ENCODE assay signal across 2 cellular contexts in the genomic region with DNA sequence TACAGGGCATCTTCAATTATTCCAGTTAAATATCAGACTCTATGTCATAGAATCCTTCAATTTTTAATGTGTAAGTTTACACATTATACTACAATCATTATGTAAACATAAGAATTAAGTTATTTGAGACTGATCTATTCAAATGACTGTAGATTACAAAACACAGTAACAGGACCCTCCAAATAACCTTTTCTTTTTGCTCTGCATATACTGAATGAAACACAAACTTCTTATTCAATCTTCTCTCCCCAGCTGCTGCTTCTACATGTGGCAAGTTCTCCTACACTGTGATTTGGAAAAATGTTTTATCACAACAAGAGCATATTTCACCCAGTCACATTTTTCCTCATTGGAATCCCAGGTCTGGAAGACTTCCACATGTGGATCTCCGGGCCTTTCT.
TF ChIP-seq lines count a peak whose summit lies in the region.

A gene (plus strand): TSS at position 301 of the 400 bp plus-strand sequence. CDS start 0 bp downstream, at position 301.

TF ChIP-seq in GM23338, 12 proteins besides CTCF, POLR2A, EP300 and RAD21 (continues in another document):
- TF ChIP-seq STAT1 (IDR thresholded peaks at IDR 0.05; ENCODE audit: unreplicated experiment) (no peak), NANOG (IDR thresholded peaks at IDR 0.05; ENCODE audit: borderline replicate concordance) (no peak), JUNB (IDR thresholded peaks at IDR 0.05; ENCODE audit: unreplicated experiment) (no peak), CREB1 (CRISPR knock-in tag; IDR thresholded peaks at IDR 0.05; ENCODE audit: low read depth) (no peak), ZNF114 (CRISPR knock-in tag; IDR thresholded peaks at IDR 0.05) (no peak), EZH2phosphoT487 (IDR thresholded peaks at IDR 0.05; ENCODE audit: unreplicated experiment) (no peak), ZNF331 (CRISPR knock-in tag; IDR thresholded peaks at IDR 0.05; ENCODE audit: low read depth) (no peak)
- TF ChIP-seq, protein P1, sequence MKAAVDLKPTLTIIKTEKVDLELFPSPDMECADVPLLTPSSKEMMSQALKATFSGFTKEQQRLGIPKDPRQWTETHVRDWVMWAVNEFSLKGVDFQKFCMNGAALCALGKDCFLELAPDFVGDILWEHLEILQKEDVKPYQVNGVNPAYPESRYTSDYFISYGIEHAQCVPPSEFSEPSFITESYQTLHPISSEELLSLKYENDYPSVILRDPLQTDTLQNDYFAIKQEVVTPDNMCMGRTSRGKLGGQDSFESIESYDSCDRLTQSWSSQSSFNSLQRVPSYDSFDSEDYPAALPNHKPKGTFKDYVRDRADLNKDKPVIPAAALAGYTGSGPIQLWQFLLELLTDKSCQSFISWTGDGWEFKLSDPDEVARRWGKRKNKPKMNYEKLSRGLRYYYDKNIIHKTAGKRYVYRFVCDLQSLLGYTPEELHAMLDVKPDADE (IDR thresholded peaks at IDR 0.05): no peak
- TF ChIP-seq, protein P2, sequence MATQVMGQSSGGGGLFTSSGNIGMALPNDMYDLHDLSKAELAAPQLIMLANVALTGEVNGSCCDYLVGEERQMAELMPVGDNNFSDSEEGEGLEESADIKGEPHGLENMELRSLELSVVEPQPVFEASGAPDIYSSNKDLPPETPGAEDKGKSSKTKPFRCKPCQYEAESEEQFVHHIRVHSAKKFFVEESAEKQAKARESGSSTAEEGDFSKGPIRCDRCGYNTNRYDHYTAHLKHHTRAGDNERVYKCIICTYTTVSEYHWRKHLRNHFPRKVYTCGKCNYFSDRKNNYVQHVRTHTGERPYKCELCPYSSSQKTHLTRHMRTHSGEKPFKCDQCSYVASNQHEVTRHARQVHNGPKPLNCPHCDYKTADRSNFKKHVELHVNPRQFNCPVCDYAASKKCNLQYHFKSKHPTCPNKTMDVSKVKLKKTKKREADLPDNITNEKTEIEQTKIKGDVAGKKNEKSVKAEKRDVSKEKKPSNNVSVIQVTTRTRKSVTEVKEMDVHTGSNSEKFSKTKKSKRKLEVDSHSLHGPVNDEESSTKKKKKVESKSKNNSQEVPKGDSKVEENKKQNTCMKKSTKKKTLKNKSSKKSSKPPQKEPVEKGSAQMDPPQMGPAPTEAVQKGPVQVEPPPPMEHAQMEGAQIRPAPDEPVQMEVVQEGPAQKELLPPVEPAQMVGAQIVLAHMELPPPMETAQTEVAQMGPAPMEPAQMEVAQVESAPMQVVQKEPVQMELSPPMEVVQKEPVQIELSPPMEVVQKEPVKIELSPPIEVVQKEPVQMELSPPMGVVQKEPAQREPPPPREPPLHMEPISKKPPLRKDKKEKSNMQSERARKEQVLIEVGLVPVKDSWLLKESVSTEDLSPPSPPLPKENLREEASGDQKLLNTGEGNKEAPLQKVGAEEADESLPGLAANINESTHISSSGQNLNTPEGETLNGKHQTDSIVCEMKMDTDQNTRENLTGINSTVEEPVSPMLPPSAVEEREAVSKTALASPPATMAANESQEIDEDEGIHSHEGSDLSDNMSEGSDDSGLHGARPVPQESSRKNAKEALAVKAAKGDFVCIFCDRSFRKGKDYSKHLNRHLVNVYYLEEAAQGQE (IDR thresholded peaks at IDR 0.05; ENCODE audit: unreplicated experiment): no peak
- TF ChIP-seq, protein P3, sequence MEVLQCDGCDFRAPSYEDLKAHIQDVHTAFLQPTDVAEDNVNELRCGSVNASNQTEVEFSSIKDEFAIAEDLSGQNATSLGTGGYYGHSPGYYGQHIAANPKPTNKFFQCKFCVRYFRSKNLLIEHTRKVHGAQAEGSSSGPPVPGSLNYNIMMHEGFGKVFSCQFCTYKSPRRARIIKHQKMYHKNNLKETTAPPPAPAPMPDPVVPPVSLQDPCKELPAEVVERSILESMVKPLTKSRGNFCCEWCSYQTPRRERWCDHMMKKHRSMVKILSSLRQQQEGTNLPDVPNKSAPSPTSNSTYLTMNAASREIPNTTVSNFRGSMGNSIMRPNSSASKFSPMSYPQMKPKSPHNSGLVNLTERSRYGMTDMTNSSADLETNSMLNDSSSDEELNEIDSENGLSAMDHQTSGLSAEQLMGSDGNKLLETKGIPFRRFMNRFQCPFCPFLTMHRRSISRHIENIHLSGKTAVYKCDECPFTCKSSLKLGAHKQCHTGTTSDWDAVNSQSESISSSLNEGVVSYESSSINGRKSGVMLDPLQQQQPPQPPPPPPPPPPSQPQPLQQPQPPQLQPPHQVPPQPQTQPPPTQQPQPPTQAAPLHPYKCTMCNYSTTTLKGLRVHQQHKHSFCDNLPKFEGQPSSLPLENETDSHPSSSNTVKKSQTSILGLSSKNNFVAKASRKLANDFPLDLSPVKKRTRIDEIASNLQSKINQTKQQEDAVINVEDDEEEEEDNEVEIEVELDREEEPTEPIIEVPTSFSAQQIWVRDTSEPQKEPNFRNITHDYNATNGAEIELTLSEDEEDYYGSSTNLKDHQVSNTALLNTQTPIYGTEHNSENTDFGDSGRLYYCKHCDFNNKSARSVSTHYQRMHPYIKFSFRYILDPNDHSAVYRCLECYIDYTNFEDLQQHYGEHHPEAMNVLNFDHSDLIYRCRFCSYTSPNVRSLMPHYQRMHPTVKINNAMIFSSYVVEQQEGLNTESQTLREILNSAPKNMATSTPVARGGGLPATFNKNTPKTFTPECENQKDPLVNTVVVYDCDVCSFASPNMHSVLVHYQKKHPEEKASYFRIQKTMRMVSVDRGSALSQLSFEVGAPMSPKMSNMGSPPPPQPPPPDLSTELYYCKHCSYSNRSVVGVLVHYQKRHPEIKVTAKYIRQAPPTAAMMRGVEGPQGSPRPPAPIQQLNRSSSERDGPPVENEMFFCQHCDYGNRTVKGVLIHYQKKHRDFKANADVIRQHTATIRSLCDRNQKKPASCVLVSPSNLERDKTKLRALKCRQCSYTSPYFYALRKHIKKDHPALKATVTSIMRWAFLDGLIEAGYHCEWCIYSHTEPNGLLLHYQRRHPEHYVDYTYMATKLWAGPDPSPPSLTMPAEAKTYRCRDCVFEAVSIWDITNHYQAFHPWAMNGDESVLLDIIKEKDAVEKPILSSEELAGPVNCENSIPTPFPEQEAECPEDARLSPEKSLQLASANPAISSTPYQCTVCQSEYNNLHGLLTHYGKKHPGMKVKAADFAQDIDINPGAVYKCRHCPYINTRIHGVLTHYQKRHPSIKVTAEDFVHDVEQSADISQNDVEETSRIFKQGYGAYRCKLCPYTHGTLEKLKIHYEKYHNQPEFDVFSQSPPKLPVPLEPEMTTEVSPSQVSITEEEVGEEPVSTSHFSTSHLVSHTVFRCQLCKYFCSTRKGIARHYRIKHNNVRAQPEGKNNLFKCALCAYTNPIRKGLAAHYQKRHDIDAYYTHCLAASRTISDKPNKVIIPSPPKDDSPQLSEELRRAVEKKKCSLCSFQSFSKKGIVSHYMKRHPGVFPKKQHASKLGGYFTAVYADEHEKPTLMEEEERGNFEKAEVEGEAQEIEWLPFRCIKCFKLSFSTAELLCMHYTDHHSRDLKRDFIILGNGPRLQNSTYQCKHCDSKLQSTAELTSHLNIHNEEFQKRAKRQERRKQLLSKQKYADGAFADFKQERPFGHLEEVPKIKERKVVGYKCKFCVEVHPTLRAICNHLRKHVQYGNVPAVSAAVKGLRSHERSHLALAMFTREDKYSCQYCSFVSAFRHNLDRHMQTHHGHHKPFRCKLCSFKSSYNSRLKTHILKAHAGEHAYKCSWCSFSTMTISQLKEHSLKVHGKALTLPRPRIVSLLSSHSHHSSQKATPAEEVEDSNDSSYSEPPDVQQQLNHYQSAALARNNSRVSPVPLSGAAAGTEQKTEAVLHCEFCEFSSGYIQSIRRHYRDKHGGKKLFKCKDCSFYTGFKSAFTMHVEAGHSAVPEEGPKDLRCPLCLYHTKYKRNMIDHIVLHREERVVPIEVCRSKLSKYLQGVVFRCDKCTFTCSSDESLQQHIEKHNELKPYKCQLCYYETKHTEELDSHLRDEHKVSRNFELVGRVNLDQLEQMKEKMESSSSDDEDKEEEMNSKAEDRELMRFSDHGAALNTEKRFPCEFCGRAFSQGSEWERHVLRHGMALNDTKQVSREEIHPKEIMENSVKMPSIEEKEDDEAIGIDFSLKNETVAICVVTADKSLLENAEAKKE (CRISPR knock-in tag; IDR thresholded peaks at IDR 0.05): no peak

TF ChIP-seq in H1, 55 proteins besides CTCF, POLR2A, EP300 and RAD21:
- TF ChIP-seq PHF8 (conservative IDR thresholded peaks at IDR 0.05; ENCODE audit: low read depth, low read length) (no peak), HDAC2 (IDR thresholded peaks at IDR 0.05; ENCODE audit: borderline replicate concordance in 1 of 2, low read depth in 2 of 2, low read length in 2 of 2) (no peak), SIN3A (conservative IDR thresholded peaks at IDR 0.05 in 1 of 2, IDR thresholded peaks at IDR 0.05 in 1 of 2; ENCODE audit: low read depth in 1 of 2, low read length in 2 of 2) (no peak), SP4 (IDR thresholded peaks at IDR 0.05; ENCODE audit: low read length) (no peak), GTF2F1 (IDR thresholded peaks at IDR 0.05; ENCODE audit: borderline replicate concordance, low read depth, low read length) (no peak), POU5F1 (IDR thresholded peaks at IDR 0.05; ENCODE audit: low read depth, low read length) (no peak), EGR1 (IDR thresholded peaks at IDR 0.05; ENCODE audit: borderline replicate concordance, low read depth, low read length) (no peak), BCL11A (IDR thresholded peaks at IDR 0.05; ENCODE audit: low read depth in 2 of 2, low read length in 2 of 2) (no peak), CBX8 (IDR thresholded peaks at IDR 0.05; ENCODE audit: borderline replicate concordance, low read depth, low read length) (no peak), TAF1 (IDR thresholded peaks at IDR 0.05; ENCODE audit: low read depth, low read length) (no peak)
